35 cellular contexts compared by ENCODE assay signal in genomic region chr16:31810863-31811262, GRCh38.
"Had no signal": no experiment of that assay in that cellular context is flagged by ENCODE, and none has a peak within 500 bp of the region (broad histone marks: within the 10 kb centered on the region; RNA-seq: fewer than 3 reads in every experiment).

No MANE protein-coding gene starts in this region.

- H3K4me2 ChIP-seq: KMS-11 had no signal

- H3K9ac ChIP-seq: KMS-11 had no signal

- H3K36me3 ChIP-seq: MG63 had no signal

- H3K27me3 ChIP-seq: MG63 had no signal

- DNase-seq: Karpas-422, Kasumi-1, KG1, MG63, MM.1S, MV-4-11, NCI-H1048, NCI-H1092, NCI-H1092 treated with DMSO at 0.1 percent for 48 hours, NCI-H1105, NCI-H1105 treated with DMSO at 0.1 percent for 48 hours, NCI-H1417, NCI-H1417 treated with DMSO at 0.1 percent for 48 hours, NCI-H1436, NCI-H1436 treated with DMSO at 0.1 percent for 48 hours, NCI-H146, NCI-H1694, NCI-H1694 treated with DMSO at 0.1 percent for 48 hours, NCI-H187, NCI-H187 treated with DMSO at 0.1 percent for 48 hours, NCI-H1930, NCI-H2029, NCI-H2029 treated with DMSO at 0.1 percent for 48 hours, NCI-H2081, NCI-H2081 treated with DMSO at 0.1 percent for 48 hours, NCI-H2107, NCI-H2171, NCI-H2171 treated with DMSO at 0.1 percent for 48 hours, NCI-H2227 treated with DMSO at 0.1 percent for 48 hours, NCI-H226, NCI-H345, NCI-H446, NCI-H446 treated with DMSO at 0.1 percent for 48 hours, NCI-H510A had no signal

- H3K4me3 ChIP-seq: MG63 had no signal

- H3K27ac ChIP-seq: KMS-11 had no signal

- H3K9me3 ChIP-seq: MG63 had no signal
